Comparison of ENCODE assay signal across 9 cellular contexts in the genomic region with DNA sequence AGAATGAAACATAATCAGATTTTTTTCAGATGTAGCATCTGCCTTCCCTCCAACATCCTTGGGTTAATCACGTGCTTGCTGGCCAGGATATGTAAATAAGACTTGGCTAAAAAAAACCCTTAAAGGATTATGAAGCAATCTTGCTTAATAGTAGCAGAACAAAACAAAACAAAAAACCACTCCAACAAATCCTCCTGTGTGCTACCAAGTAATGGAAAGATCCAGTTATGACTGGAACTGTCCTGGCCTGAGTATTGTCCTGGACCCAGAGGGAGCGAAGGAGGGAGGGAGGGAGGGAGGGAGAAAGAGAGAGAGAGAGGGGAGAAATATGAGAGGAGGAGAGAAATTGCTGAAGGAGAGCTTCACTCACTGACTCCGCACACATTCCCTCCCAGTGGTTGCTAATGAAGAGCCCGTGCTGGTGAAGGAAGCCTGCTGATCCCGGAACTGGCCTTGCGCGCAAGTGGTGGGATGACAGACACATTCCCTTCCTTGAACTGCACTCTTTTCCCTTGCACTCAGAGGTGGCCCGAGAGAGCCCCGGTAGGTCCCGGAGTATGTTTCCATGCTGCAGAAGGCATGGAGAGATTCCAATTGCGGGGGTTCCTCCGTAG. TPM values are rescaled to one million over a fixed set of nuclear protein-coding genes. Genes with fewer than 3 reads are reported as not detected.
DNase-seq lines count a peak whose midpoint lies in the region; ATAC-seq and TF ChIP-seq lines count a peak whose summit lies in the region.
"Had no signal": no experiment of that assay in that cellular context is flagged by ENCODE, and none has a peak within 500 bp of the region (broad histone marks: within the 10 kb centered on the region; RNA-seq: fewer than 3 reads in every experiment).

No MANE protein-coding gene starts in this region.

- POLR2A ChIA-PET in A673 (lab: Charles Lee; ENCODE audit: low non-redundant PET) = no interaction called here

- H3K4me1 ChIP-seq in A673 (ENCODE audit: insufficient read depth, low read length, poor library complexity, severe bottlenecking) (peaks cover 64% of the 10 kb centered on the region), muscle layer of duodenum (ENCODE audit: control insufficient read depth in 1 of 2, insufficient read depth in 2 of 2, low read length in 2 of 2) (peaks cover 13 to 18% of the 10 kb centered on the region in 2 donors)

- no peak for TF ChIP-seq CTCF in A673 (conservative IDR thresholded peaks at IDR 0.05; ENCODE audit: low read depth, low read length)

- intact Hi-C loops in A673 (cut with micrococcal nuclease; ENCODE audit: unreplicated experiment) = no loop called here

- H3K36me3 ChIP-seq in A673 (ENCODE audit: insufficient read depth, low read length, poor library complexity, severe bottlenecking) (peaks cover 8% of the 10 kb centered on the region), muscle layer of duodenum (ENCODE audit: control insufficient read depth in 1 of 2, insufficient read depth in 2 of 2, low read length in 2 of 2) (peaks cover 0 to 5% of the 10 kb centered on the region in 2 donors)
- H3K36me3 ChIP-seq: SJSA1 had no signal

- no TSS peak for BruUV-seq in A673 (replicated peaks; lab: Mats Ljungman, UMichigan)

- H3K9me3 ChIP-seq in A673 (ENCODE audit: low read depth, low read length, poor library complexity, severe bottlenecking) (no peaks in the 10 kb centered on the region), muscle layer of duodenum (ENCODE audit: control insufficient read depth in 1 of 2, low read length in 2 of 2) (no peaks in the 10 kb centered on the region)
- H3K9me3 ChIP-seq: SJSA1 had no signal

- CTCF ChIA-PET in A673 (lab: Charles Lee) = no interaction called here

- H3K4me3 ChIP-seq in A673 (ENCODE audit: low read depth, low read length, poor library complexity, severe bottlenecking) = no peak overlapping the region
- peak overlapping the region; percentile 58 to 59 for H3K4me3 ChIP-seq in muscle layer of duodenum (ENCODE audit: low read depth in 1 of 2, low read length in 2 of 2)
- H3K4me3 ChIP-seq: SJSA1 had no signal

- H3K27ac ChIP-seq in A673 (ENCODE audit: low read depth, low read length, poor library complexity, severe bottlenecking) = peak overlapping the region; percentile 11
- H3K27ac ChIP-seq in muscle layer of duodenum (ENCODE audit: low read length) = no peak overlapping the region
- H3K27ac ChIP-seq: SJSA1 had no signal

- no peaks in the 10 kb centered on the region for H3K27me3 ChIP-seq in A673 (replicated peaks; ENCODE audit: insufficient read depth, low read depth, low read length, poor library complexity)
- no peaks in the 10 kb centered on the region for H3K27me3 ChIP-seq in muscle layer of duodenum (ENCODE audit: low read depth, low read length)

- DNase-seq in A673 (ENCODE audit: low spot score) = peak; percentile 65
- peak; percentile 20 for DNase-seq in NAMALWA (ENCODE audit: low spot score)
- DNase-seq in erythroblast (lab: John Stamatoyannopoulos, UW) = peak; percentile 11 to 29
- no peak for DNase-seq in NCI-H146 (lab: John Stamatoyannopoulos, UW)
- DNase-seq in NCI-H187 treated with DMSO at 0.1 percent for 48 hours (lab: John Stamatoyannopoulos, UW) = no peak

- ATAC-seq in GM19467 (IDR thresholded peaks at IDR 0.05; ENCODE audit: unreplicated experiment) (no peak), HG03571 (IDR thresholded peaks at IDR 0.05; ENCODE audit: unreplicated experiment) (no peak)

- TF ChIP-seq POLR2A in erythroblast (IDR thresholded peaks at IDR 0.05; ENCODE audit: low read length) = no peak

RNA-seq across cellular contexts. Expression of gene HMGA2, which starts 57.2 kb away (rescaled TPM):
- 96.8 and 103 TPM in 2 replicates for total RNA-seq in A673 (2021)

Comparison
In these comparisons a context has a peak if more than half of its experiments do, and no peak if none do; other contexts are left out.
1. DNase-seq: peak in A673 (single experiment), NAMALWA (single experiment) and erythroblast (2 of 2); none in NCI-H146 (single experiment) and NCI-H187 treated with DMSO at 0.1 percent for 48 hours (single experiment).